ENCODE assay signal across 9 cellular contexts in genomic region chr13:20924758-20925394, GRCh38. TPM values are rescaled to one million over a fixed set of nuclear protein-coding genes. Genes with fewer than 3 reads are reported as not detected.
DNase-seq lines count a peak whose midpoint lies in the region; ATAC-seq, FAIRE-seq and TF ChIP-seq lines count a peak whose summit lies in the region.
"Had no signal": no experiment of that assay in that cellular context is flagged by ENCODE, and none has a peak within 500 bp of the region (broad histone marks: within the 10 kb centered on the region; RNA-seq: fewer than 3 reads in every experiment).

No MANE protein-coding gene starts in this region.

- no peaks in the 10 kb centered on the region for H3K36me3 ChIP-seq in hepatocyte (replicated peaks; ENCODE audit: insufficient read depth, low read depth)

- no peak overlapping the region for H3K27ac ChIP-seq in hepatocyte

- FAIRE-seq in G401.6 (lab: Jason Lieb, UNC), result peak; percentile 98
- no peak for FAIRE-seq in H54 (lab: Jason Lieb, UNC)
- FAIRE-seq: frontal cortex had no signal

- H3K79me2 ChIP-seq in hepatocyte, result no peaks in the 10 kb centered on the region

- no peaks in the 10 kb centered on the region for H3K4me1 ChIP-seq in hepatocyte (ENCODE audit: insufficient read depth)

- no peaks in the 10 kb centered on the region for H4K20me1 ChIP-seq in hepatocyte (ENCODE audit: insufficient read depth, poor library complexity, severe bottlenecking)

- H3K9me3 ChIP-seq in hepatocyte (ENCODE audit: low read depth), result no peaks in the 10 kb centered on the region

- H3K4me3 ChIP-seq in hepatocyte (no peak overlapping the region), skeletal muscle cell (ENCODE audit: low read depth, low read length) (no peak overlapping the region)

- no peaks in the 10 kb centered on the region for H3K27me3 ChIP-seq in hepatocyte

- ATAC-seq in GM21526 (IDR thresholded peaks at IDR 0.05; ENCODE audit: low FRiP score, unreplicated experiment), result no peak

- no peak overlapping the region for H3K4me2 ChIP-seq in hepatocyte

- no peaks in the 10 kb centered on the region for H3K9me2 ChIP-seq in hepatocyte (replicated peaks; ENCODE audit: insufficient read depth)

- TF ChIP-seq CTCF in hepatocyte (IDR thresholded peaks at IDR 0.05; ENCODE audit: poor library complexity), result peak; percentile 94

- WGBS in hepatocyte (ENCODE audit: low lambda C conversion rate, missing lambda C conversion rate), result 32% methylated on average over 3 of the region's 3 CpGs

- TF ChIP-seq POLR2A in H54 (IDR thresholded peaks at IDR 0.05; ENCODE audit: low read depth, low read length), result no peak

- peak; percentile 81 for DNase-seq in NCI-H146 (lab: John Stamatoyannopoulos, UW)
- peak; percentile 27 to 70 (median 49) for DNase-seq in T-helper 2 cell
- peak in 50 of 56 donors; percentile 2 to 92 (median 48) for DNase-seq in amygdala (lab: John Stamatoyannopoulos, UW)
- peak; percentile 90 for DNase-seq in hepatocyte (ENCODE audit: low spot score)
- DNase-seq in skeletal muscle cell (ENCODE audit: low read depth), result peak; percentile 45
- DNase-seq in H54 (ENCODE audit: insufficient read length, low spot score), result no peak

- no peak overlapping the region for H2AFZ ChIP-seq in hepatocyte

RNA-seq across cellular contexts. Expression of gene XPO4, which starts 22.3 kb away (rescaled TPM):
- total RNA-seq in hepatocyte, result 15.7 and 20.7 TPM in 2 replicates
- 3.4 and 5.4 TPM in 2 replicates for polyA plus RNA-seq in hepatocyte
